12 cellular contexts compared by ENCODE assay signal in genomic region chr17:65483438-65483837, GRCh38.
"Had no signal": no experiment of that assay in that cellular context is flagged by ENCODE, and none has a peak within 500 bp of the region (broad histone marks: within the 10 kb centered on the region; RNA-seq: fewer than 3 reads in every experiment).

No MANE protein-coding gene starts in this region.

- H3K4me3 Mint-ChIP-seq: GM23338, HFFc6 had no signal

- H2AFZ ChIP-seq: GM23338 had no signal

- H3K27ac ChIP-seq: HL-60, KMS-11 had no signal

- H3K4me2 ChIP-seq: GM23338, KMS-11 had no signal

- H3K27ac Mint-ChIP-seq: GM23338, HFFc6 had no signal

- DNase-seq: H7, HFFc6, IMR-90, Karpas-422, KBM-7 had no signal

- H3K9ac ChIP-seq: KMS-11 had no signal

- H3K4me1 ChIP-seq: HAP-1 had no signal

- H3K4me3 ChIP-seq: GM23338, HAP-1 had no signal

- H3K36me3 ChIP-seq: HAP-1 had no signal

- H3K9me3 ChIP-seq: HAP-1 had no signal

- ATAC-seq: GM23338, HCT116 had no signal

- H3K4me1 Mint-ChIP-seq: GM23338 had no signal

- H3K9me3 Mint-ChIP-seq: HFFc6 had no signal

- FAIRE-seq: H1, HTR-8/SVneo had no signal
